Comparison of ENCODE assay signal across 1 cellular context in genomic region chr11:118569670-118570069, GRCh38.
A peak's percentile ranks its signal among the peaks of the same experiment; 100 is the strongest.
TF ChIP-seq lines count a peak whose summit lies in the region.

No MANE protein-coding gene starts in this region.

TF ChIP-seq in K562, 482 proteins besides CTCF, POLR2A, EP300 and RAD21:
- TF ChIP-seq HOMEZ (CRISPR knock-in tag; IDR thresholded peaks at IDR 0.05) = no peak
- no peak for TF ChIP-seq RFX5 (IDR thresholded peaks at IDR 0.05; ENCODE audit: low read depth, low read length)
- TF ChIP-seq MAFG (tag; conservative IDR thresholded peaks at IDR 0.05) = 0 out of 2 replicates have a peak, but pooled peaks have one; percentile 4
- no peak for TF ChIP-seq POLR2AphosphoS2 (IDR thresholded peaks at IDR 0.05; ENCODE audit: low read length)
- TF ChIP-seq ZSCAN29 (IDR thresholded peaks at IDR 0.05) = no peak
- TF ChIP-seq, protein P1, sequence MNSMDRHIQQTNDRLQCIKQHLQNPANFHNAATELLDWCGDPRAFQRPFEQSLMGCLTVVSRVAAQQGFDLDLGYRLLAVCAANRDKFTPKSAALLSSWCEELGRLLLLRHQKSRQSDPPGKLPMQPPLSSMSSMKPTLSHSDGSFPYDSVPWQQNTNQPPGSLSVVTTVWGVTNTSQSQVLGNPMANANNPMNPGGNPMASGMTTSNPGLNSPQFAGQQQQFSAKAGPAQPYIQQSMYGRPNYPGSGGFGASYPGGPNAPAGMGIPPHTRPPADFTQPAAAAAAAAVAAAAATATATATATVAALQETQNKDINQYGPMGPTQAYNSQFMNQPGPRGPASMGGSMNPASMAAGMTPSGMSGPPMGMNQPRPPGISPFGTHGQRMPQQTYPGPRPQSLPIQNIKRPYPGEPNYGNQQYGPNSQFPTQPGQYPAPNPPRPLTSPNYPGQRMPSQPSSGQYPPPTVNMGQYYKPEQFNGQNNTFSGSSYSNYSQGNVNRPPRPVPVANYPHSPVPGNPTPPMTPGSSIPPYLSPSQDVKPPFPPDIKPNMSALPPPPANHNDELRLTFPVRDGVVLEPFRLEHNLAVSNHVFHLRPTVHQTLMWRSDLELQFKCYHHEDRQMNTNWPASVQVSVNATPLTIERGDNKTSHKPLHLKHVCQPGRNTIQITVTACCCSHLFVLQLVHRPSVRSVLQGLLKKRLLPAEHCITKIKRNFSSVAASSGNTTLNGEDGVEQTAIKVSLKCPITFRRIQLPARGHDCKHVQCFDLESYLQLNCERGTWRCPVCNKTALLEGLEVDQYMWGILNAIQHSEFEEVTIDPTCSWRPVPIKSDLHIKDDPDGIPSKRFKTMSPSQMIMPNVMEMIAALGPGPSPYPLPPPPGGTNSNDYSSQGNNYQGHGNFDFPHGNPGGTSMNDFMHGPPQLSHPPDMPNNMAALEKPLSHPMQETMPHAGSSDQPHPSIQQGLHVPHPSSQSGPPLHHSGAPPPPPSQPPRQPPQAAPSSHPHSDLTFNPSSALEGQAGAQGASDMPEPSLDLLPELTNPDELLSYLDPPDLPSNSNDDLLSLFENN (IDR thresholded peaks at IDR 0.05; ENCODE audit: low read depth in 2 of 2, low read length in 2 of 2) = no peak
- TF ChIP-seq ZNF668 (CRISPR knock-in tag; IDR thresholded peaks at IDR 0.05) = no peak
- TF ChIP-seq, protein P2, sequence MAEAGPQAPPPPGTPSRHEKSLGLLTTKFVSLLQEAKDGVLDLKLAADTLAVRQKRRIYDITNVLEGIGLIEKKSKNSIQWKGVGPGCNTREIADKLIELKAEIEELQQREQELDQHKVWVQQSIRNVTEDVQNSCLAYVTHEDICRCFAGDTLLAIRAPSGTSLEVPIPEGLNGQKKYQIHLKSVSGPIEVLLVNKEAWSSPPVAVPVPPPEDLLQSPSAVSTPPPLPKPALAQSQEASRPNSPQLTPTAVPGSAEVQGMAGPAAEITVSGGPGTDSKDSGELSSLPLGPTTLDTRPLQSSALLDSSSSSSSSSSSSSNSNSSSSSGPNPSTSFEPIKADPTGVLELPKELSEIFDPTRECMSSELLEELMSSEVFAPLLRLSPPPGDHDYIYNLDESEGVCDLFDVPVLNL (CRISPR knock-in tag; IDR thresholded peaks at IDR 0.05; ENCODE audit: low read depth) = no peak
- no peak for TF ChIP-seq ZNF253 (CRISPR knock-in tag; conservative IDR thresholded peaks at IDR 0.05)
- TF ChIP-seq ZNF384 (IDR thresholded peaks at IDR 0.05; ENCODE audit: low read depth, low read length) = peak; percentile 49
- peak; percentile 79 for TF ChIP-seq ZNF316 (IDR thresholded peaks at IDR 0.05)
- peak; percentile 59; the same call in 1 of the 2 replicates for TF ChIP-seq C11orf30 (IDR thresholded peaks at IDR 0.05; ENCODE audit: low read depth)
- no peak for TF ChIP-seq ZFP36 (IDR thresholded peaks at IDR 0.05; ENCODE audit: low read depth, low read length, partially characterized antibody)
- TF ChIP-seq, protein P3, sequence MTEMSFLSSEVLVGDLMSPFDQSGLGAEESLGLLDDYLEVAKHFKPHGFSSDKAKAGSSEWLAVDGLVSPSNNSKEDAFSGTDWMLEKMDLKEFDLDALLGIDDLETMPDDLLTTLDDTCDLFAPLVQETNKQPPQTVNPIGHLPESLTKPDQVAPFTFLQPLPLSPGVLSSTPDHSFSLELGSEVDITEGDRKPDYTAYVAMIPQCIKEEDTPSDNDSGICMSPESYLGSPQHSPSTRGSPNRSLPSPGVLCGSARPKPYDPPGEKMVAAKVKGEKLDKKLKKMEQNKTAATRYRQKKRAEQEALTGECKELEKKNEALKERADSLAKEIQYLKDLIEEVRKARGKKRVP (CRISPR knock-in tag; IDR thresholded peaks at IDR 0.05) = no peak
- no peak for TF ChIP-seq GTF2B (IDR thresholded peaks at IDR 0.05; ENCODE audit: extremely low read depth, insufficient read length)
